4 cellular contexts compared by ENCODE assay signal in the genomic region with DNA sequence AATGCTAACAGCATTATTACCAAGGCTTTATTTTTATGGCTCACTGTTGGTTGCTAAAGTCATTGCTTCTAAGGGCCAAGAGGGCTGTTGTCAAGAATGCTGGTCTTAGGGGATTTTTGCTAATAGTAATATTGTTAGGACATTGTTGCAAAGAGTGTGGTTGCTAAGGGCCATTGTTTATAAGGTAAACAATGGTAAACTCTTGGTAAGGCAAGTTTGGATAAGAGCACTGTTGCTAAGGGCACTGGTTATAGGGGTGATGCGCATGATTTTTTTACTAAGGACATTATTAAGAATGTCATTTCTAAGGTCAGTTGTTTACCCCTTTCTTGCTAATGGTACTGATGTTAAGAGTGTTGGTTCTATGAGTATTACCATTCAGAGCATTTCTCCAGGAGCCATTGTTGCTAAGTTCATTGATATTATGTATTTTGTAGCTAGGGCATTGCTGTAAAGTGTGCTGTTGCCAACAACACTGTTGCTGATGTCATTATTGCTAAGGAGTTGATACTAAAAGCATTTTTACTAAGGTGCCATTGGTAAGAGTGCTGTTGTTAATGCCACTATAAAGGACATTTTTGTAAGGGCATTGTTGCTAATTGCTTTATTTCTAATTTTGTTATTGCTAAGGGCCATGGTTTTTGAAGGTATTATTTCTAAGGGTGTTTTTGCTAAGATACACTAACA. TPM values are rescaled to one million over a fixed set of nuclear protein-coding genes. Genes with fewer than 3 reads are reported as not detected.
"Had no signal": no experiment of that assay in that cellular context is flagged by ENCODE, and none has a peak within 500 bp of the region (broad histone marks: within the 10 kb centered on the region; RNA-seq: fewer than 3 reads in every experiment).

No MANE protein-coding gene starts in this region.

RNA-seq across cellular contexts. Expression of a gene that starts 55.9 kb away (rescaled TPM):
- total RNA-seq: GM23248, GM23338, H4, HFFc6 had no signal
- polyA plus RNA-seq: GM23248, GM23338 had no signal
